ENCODE assay signal across 9 cellular contexts in genomic region chr2:205734436-205734835, GRCh38. TPM values are rescaled to one million over a fixed set of nuclear protein-coding genes. Genes with fewer than 3 reads are reported as not detected.
DNase-seq lines count a peak whose midpoint lies in the region; ATAC-seq and TF ChIP-seq lines count a peak whose summit lies in the region.
"Had no signal": no experiment of that assay in that cellular context is flagged by ENCODE, and none has a peak within 500 bp of the region (broad histone marks: within the 10 kb centered on the region; RNA-seq: fewer than 3 reads in every experiment).

No MANE protein-coding gene starts in this region.

- intact Hi-C loops in colonic mucosa (cut with DNase I), result no loop called here

- H3K27ac ChIP-seq in colonic mucosa, result peak overlapping the region; percentile 6

- no peaks in the 10 kb centered on the region for H3K27me3 ChIP-seq in colonic mucosa

- H3K9ac ChIP-seq in colonic mucosa (ENCODE audit: low read depth in 2 of 2, low read length in 2 of 2), result no peak overlapping the region

- H3K4me1 ChIP-seq in colonic mucosa, result no peaks in the 10 kb centered on the region

- no peak overlapping the region for H3K4me3 ChIP-seq in colonic mucosa

- no peaks in the 10 kb centered on the region for H3K9me3 ChIP-seq in colonic mucosa

- DNase-seq in AG09319 (ENCODE audit: extremely low read depth, low read depth) (peak; percentile 25), NCI-H1694 treated with DMSO at 0.1 percent for 48 hours (lab: John Stamatoyannopoulos, UW) (peak; percentile 70), colonic mucosa (no peak), midbrain (lab: John Stamatoyannopoulos, UW) (peak; percentile 23), GM19240 (ENCODE audit: insufficient read length, low spot score) (no peak), SIG-M5 (lab: John Stamatoyannopoulos, UW) (no peak), NCI-H146 (lab: John Stamatoyannopoulos, UW) (no peak)
- DNase-seq: activated CD4-positive, alpha-beta T cell treated with anti-CD3 and anti-CD28 coated beads for 36 hours had no signal

- ATAC-seq in GM21619 (IDR thresholded peaks at IDR 0.05; ENCODE audit: unreplicated experiment), result no peak
- ATAC-seq: activated CD4-positive, alpha-beta T cell treated with anti-CD3 and anti-CD28 coated beads for 36 hours had no signal

- H3K36me3 ChIP-seq in colonic mucosa, result no peaks in the 10 kb centered on the region

- TF ChIP-seq CTCF in AG09319 (IDR thresholded peaks at IDR 0.05; ENCODE audit: low read depth, low read length), result no peak
- TF ChIP-seq CTCF in colonic mucosa (IDR thresholded peaks at IDR 0.05), result no peak

RNA-seq across cellular contexts. Expression of gene NRP2, which starts 52.1 kb away (rescaled TPM):
- 10 to 100 TPM in 1 of 2 donors, 1 to 10 TPM in 1; 5.4 to 25.2 TPM for total RNA-seq in colonic mucosa

Comparison
In these comparisons a context has a peak if more than half of its experiments do, and no peak if none do; other contexts are left out.
1. DNase-seq: peak in AG09319 (single experiment), NCI-H1694 treated with DMSO at 0.1 percent for 48 hours (single experiment) and midbrain (single experiment); none in colonic mucosa (single experiment), GM19240 (single experiment), SIG-M5 (single experiment) and NCI-H146 (single experiment).